In the genomic region with DNA sequence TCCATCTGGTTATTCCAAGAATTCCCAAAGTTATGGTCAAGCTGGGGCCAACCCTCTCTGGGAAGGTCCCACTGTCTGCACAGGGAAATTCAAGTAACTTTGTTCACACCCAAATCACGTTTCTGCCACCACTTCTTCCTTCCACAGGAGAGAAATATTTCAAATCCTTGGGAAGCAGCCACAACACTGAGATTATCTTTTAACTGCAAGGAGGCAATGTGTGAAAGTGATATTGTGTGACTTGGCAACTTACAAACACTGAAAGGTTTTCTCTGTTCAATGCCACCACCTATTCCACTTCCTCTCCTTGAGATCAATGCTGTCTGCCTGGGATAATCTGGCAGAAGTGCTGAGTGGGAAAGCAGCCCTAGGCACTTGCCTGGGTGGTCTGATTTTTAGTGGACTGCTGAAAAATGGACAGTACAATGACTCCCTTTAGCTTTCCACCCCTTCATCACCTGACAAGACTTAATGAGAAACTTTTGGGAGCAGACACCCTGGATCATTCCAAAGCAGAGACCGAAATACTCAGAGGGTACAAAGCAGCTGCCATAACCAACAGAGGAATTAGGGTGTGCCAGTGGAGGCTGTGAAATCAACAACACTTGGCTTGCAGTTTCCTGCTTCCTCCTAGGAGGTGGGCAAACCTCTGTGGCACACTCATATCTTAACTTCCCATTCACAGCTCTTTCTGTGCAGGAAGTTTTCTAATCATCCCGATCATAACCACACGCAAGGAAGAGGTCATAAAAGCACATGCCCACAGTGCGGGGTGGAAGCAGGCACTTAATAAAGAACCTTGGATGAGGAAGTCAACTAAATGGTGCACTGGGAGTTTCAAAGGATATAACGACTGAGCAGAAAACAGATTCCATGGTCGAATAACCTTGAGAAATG, we compare ENCODE assay signal across 10 cellular contexts. TPM values are rescaled to one million over a fixed set of nuclear protein-coding genes. Genes with fewer than 3 reads are reported as not detected.
DNase-seq lines count a peak whose midpoint lies in the region; ATAC-seq and TF ChIP-seq lines count a peak whose summit lies in the region.
"Had no signal": no experiment of that assay in that cellular context is flagged by ENCODE, and none has a peak within 500 bp of the region (broad histone marks: within the 10 kb centered on the region; RNA-seq: fewer than 3 reads in every experiment).

No MANE protein-coding gene starts in this region.

- H3K18ac ChIP-seq in H9 (ENCODE audit: insufficient read length, low read depth, low read length), result no peak overlapping the region

- H3K9ac ChIP-seq in H9 (ENCODE audit: extremely low read depth, insufficient read length, low read length), result no peak overlapping the region

- DNase-seq in activated CD8-positive, alpha-beta memory T cell treated with anti-CD3 and anti-CD28 coated beads, Interleukin-2, amount 10 ng/mL, durations not matched to agents 7 days and 5 days, result no peak
- no peak for DNase-seq in activated CD8-positive, alpha-beta memory T cell treated with anti-CD3 and anti-CD28 coated beads, Interleukin-2, amount 50 U/mL, for 4 hours
- DNase-seq in left colon, result peak; percentile 36 to 74
- no peak for DNase-seq in thoracic aorta (ENCODE audit: low spot score)
- DNase-seq in foreskin fibroblast, result no peak
- DNase-seq in H9, result no peak

- H3K9me3 Mint-ChIP-seq in activated CD8-positive, alpha-beta memory T cell treated with anti-CD3 and anti-CD28 coated beads, Interleukin-2, amount 10 ng/mL, durations not matched to agents 7 days and 5 days (ENCODE audit: low read depth), result no peaks in the 10 kb centered on the region
- no peaks in the 10 kb centered on the region for H3K9me3 Mint-ChIP-seq in activated naive CD8-positive, alpha-beta T cell (ENCODE audit: low read depth)
- peaks cover 4% of the 10 kb centered on the region in 2 experiments; a peak in 3 of 5 replicates for H3K9me3 Mint-ChIP-seq in H9

- ATAC-seq in activated CD8-positive, alpha-beta memory T cell treated with anti-CD3 and anti-CD28 coated beads, Interleukin-2, amount 10 ng/mL, durations not matched to agents 7 days and 5 days, result no peak
- ATAC-seq in left colon (peak; percentile 42), thoracic aorta (ENCODE audit: insufficient number of reproducible peaks, low FRiP score, low read depth) (no peak), GM19463 (IDR thresholded peaks at IDR 0.05; ENCODE audit: unreplicated experiment) (no peak)

- no peak overlapping the region for H2BK20ac ChIP-seq in H9 (ENCODE audit: low read depth, low read length, poor library complexity, severe bottlenecking)

- peak overlapping the region; percentile 18 for H3K4me3 Mint-ChIP-seq in activated CD8-positive, alpha-beta memory T cell treated with anti-CD3 and anti-CD28 coated beads, Interleukin-2, amount 10 ng/mL, durations not matched to agents 7 days and 5 days
- H3K4me3 Mint-ChIP-seq in activated naive CD8-positive, alpha-beta T cell, result peak overlapping the region; percentile 82
- H3K4me3 Mint-ChIP-seq in H9, result no peak overlapping the region

- H3K27me3 ChIP-seq in thoracic aorta (replicated peaks; ENCODE audit: insufficient read depth) (no peaks in the 10 kb centered on the region), H9 (ENCODE audit: insufficient read depth, low read length) (no peaks in the 10 kb centered on the region)

- no peak overlapping the region for H4K5ac ChIP-seq in H9 (ENCODE audit: insufficient read length, low read depth, low read length)

- intact Hi-C loops in left colon (cut with DNase I, micrococcal nuclease), result no loop called here

- H3K27me3 Mint-ChIP-seq in activated CD8-positive, alpha-beta memory T cell treated with anti-CD3 and anti-CD28 coated beads, Interleukin-2, amount 10 ng/mL, durations not matched to agents 7 days and 5 days, result no peaks in the 10 kb centered on the region
- no peaks in the 10 kb centered on the region for H3K27me3 Mint-ChIP-seq in activated naive CD8-positive, alpha-beta T cell
- no peaks in the 10 kb centered on the region for H3K27me3 Mint-ChIP-seq in H9 (ENCODE audit: low read depth)

- H3K23ac ChIP-seq in H9 (ENCODE audit: insufficient read length, low read depth, low read length), result no peak overlapping the region

- H4K20me1 ChIP-seq in H9 (ENCODE audit: control insufficient read depth, insufficient read depth, insufficient read length), result peaks cover 3% of the 10 kb centered on the region

- H3K4ac ChIP-seq in H9 (ENCODE audit: low read depth, low read length), result no peak overlapping the region

- peaks cover 57% of the 10 kb centered on the region for H3K36me3 Mint-ChIP-seq in activated CD8-positive, alpha-beta memory T cell treated with anti-CD3 and anti-CD28 coated beads, Interleukin-2, amount 10 ng/mL, durations not matched to agents 7 days and 5 days
- peaks cover 11% of the 10 kb centered on the region for H3K36me3 Mint-ChIP-seq in activated naive CD8-positive, alpha-beta T cell
- peaks cover 8 to 30% (median 17%) of the 10 kb centered on the region in 3 experiments for H3K36me3 Mint-ChIP-seq in H9 (ENCODE audit: insufficient read depth in 1 of 3, low read depth in 3 of 3)

- peaks cover 2% of the 10 kb centered on the region for H3K79me1 ChIP-seq in H9 (ENCODE audit: insufficient read depth, low read depth, low read length, poor library complexity, severe bottlenecking)

- TF ChIP-seq CTCF in thoracic aorta (IDR thresholded peaks at IDR 0.05), result no peak
- no peak for TF ChIP-seq CTCF in foreskin fibroblast (IDR thresholded peaks at IDR 0.05; ENCODE audit: low read depth, low read length)
- TF ChIP-seq CTCF in H9 (conservative IDR thresholded peaks at IDR 0.05), result no peak

- H3K27ac ChIP-seq in thoracic aorta (peak overlapping the region in 1 of 2 donors; percentile 20), H9 (ENCODE audit: insufficient read length, low read depth, low read length) (no peak overlapping the region)

- H2BK15ac ChIP-seq in H9 (ENCODE audit: low read depth, low read length), result no peak overlapping the region

- H3K4me3 ChIP-seq in thoracic aorta, result peak overlapping the region; percentile 17
- no peak overlapping the region for H3K4me3 ChIP-seq in foreskin fibroblast (ENCODE audit: low read depth in 1 of 2, low read length in 2 of 2)

- H3K9me3 ChIP-seq in thoracic aorta (no peaks in the 10 kb centered on the region), H9 (ENCODE audit: control insufficient read depth, low read depth, low read length) (no peaks in the 10 kb centered on the region)

- peak overlapping the region; percentile 95 for H3K27ac Mint-ChIP-seq in activated CD8-positive, alpha-beta memory T cell treated with anti-CD3 and anti-CD28 coated beads, Interleukin-2, amount 10 ng/mL, durations not matched to agents 7 days and 5 days
- peak overlapping the region; percentile 93 for H3K27ac Mint-ChIP-seq in activated naive CD8-positive, alpha-beta T cell
- peak overlapping the region in 1 of 3 experiments; percentile 20; a peak in 2 of 7 replicates for H3K27ac Mint-ChIP-seq in H9

- no CpG with 5 or more reads among the region's 7 CpGs for WGBS in H9 (ENCODE audit: extremely low coverage, insufficient read length, low lambda C conversion rate)

- no peak overlapping the region for H3K4me2 ChIP-seq in H9 (ENCODE audit: insufficient read depth, insufficient read length, low read length)

- peaks cover 6% of the 10 kb centered on the region for H3K23me2 ChIP-seq in H9 (ENCODE audit: insufficient read length, low read depth, low read length, poor library complexity, severe bottlenecking)

- H2BK12ac ChIP-seq in H9 (ENCODE audit: insufficient read length, low read depth, low read length), result no peak overlapping the region

- H2BK5ac ChIP-seq in H9 (ENCODE audit: insufficient read length, low read length), result no peak overlapping the region

- H3K56ac ChIP-seq in H9 (ENCODE audit: insufficient read length, low read depth, low read length), result no peak overlapping the region

- H3K4me1 ChIP-seq in thoracic aorta (ENCODE audit: control insufficient read depth in 1 of 2, low read depth in 2 of 2) (peaks cover 51 to 55% of the 10 kb centered on the region in 2 donors), H9 (ENCODE audit: insufficient read depth, low read length) (no peaks in the 10 kb centered on the region)

- H4K8ac ChIP-seq in H9 (replicated peaks; ENCODE audit: insufficient read length, low read depth, low read length), result no peak overlapping the region

- no peak overlapping the region for H2AK5ac ChIP-seq in H9 (ENCODE audit: insufficient read length, low read length)

- no peak overlapping the region for H3K14ac ChIP-seq in H9 (ENCODE audit: insufficient read depth, low read length)

- H3T11ph ChIP-seq in H9 (ENCODE audit: low read length), result no peak overlapping the region

- peaks cover 84% of the 10 kb centered on the region for H3K4me1 Mint-ChIP-seq in activated CD8-positive, alpha-beta memory T cell treated with anti-CD3 and anti-CD28 coated beads, Interleukin-2, amount 10 ng/mL, durations not matched to agents 7 days and 5 days
- peaks cover 81% of the 10 kb centered on the region for H3K4me1 Mint-ChIP-seq in activated naive CD8-positive, alpha-beta T cell (ENCODE audit: low read depth)
- H3K4me1 Mint-ChIP-seq in H9, result peaks cover 13 to 17% of the 10 kb centered on the region in 2 experiments

- H3K36me3 ChIP-seq in thoracic aorta, result no peaks in the 10 kb centered on the region

- no peak overlapping the region for H4K91ac ChIP-seq in H9 (ENCODE audit: insufficient read length, low read depth, low read length)

- no peak overlapping the region for H2BK120ac ChIP-seq in H9 (ENCODE audit: low read depth, low read length, poor library complexity, severe bottlenecking)

- CTCF ChIA-PET in activated CD8-positive, alpha-beta memory T cell treated with anti-CD3 and anti-CD28 coated beads, Interleukin-2, amount 10 ng/mL, durations not matched to agents 7 days and 5 days (lab: Charles Lee), result interaction anchor here (0.7 to 3.4 kb wide), 7 partner anchors 9 to 39 kb away, joined by 3 to 19 read pairs (median 4); a partner anchor contains a TSS

- H2AFZ ChIP-seq in H9 (ENCODE audit: low read length), result no peak overlapping the region

- H3K79me2 ChIP-seq in H9 (ENCODE audit: insufficient read depth, low read length), result peaks cover 16% of the 10 kb centered on the region; the same call in 1 of the 2 replicates

RNA-seq across cellular contexts. Expression of a gene that starts 5.4 kb away (rescaled TPM):
- total RNA-seq in activated CD8-positive, alpha-beta memory T cell treated with anti-CD3 and anti-CD28 coated beads, Interleukin-2, amount 10 ng/mL, durations not matched to agents 7 days and 5 days, result 100 to 1,000 TPM; 108 to 115 TPM
- total RNA-seq in left colon (100 to 1,000 TPM; 188 to 209 TPM), thoracic aorta (10 to 100 TPM; 62.1 to 84.5 TPM), H9 (2021) (49.0 and 50.2 TPM in 2 replicates)

RNA-seq across cellular contexts. Expression of a gene that starts 22.0 kb away (rescaled TPM):
- 10 to 100 TPM; 52.8 to 59.0 TPM for total RNA-seq in activated CD8-positive, alpha-beta memory T cell treated with anti-CD3 and anti-CD28 coated beads, Interleukin-2, amount 10 ng/mL, durations not matched to agents 7 days and 5 days
- total RNA-seq in left colon, result 10 to 100 TPM; 62.2 to 76.7 TPM
- total RNA-seq in thoracic aorta, result 10 to 100 TPM; 45.6 to 65.5 TPM
- 55.0 and 57.5 TPM in 2 replicates for total RNA-seq in H9 (2021)

RNA-seq across cellular contexts. Expression of a gene that starts 24.9 kb away (rescaled TPM):
- total RNA-seq in activated CD8-positive, alpha-beta memory T cell treated with anti-CD3 and anti-CD28 coated beads, Interleukin-2, amount 10 ng/mL, durations not matched to agents 7 days and 5 days, result 10 to 100 TPM; 48.5 to 58.6 TPM
- total RNA-seq in left colon, result 10 to 100 TPM; 70.7 to 83.2 TPM
- 10 to 100 TPM; 34.9 to 72.2 TPM for total RNA-seq in thoracic aorta
- 31.1 and 34.0 TPM in 2 replicates for total RNA-seq in H9 (2021)

RNA-seq across cellular contexts. Expression of a gene that starts 38.8 kb away (rescaled TPM):
- 100 to 1,000 TPM in 1 of 2 experiments, 10 to 100 TPM in 1; 95.2 to 119 TPM for total RNA-seq in activated CD8-positive, alpha-beta memory T cell treated with anti-CD3 and anti-CD28 coated beads, Interleukin-2, amount 10 ng/mL, durations not matched to agents 7 days and 5 days
- 10 to 100 TPM; 53.5 to 64.9 TPM for total RNA-seq in left colon
- total RNA-seq in thoracic aorta, result 10 to 100 TPM; 61.1 to 85.6 TPM
- total RNA-seq in H9 (2021), result 60.3 and 69.0 TPM in 2 replicates

RNA-seq across cellular contexts. Expression of a gene that starts 41.4 kb away (rescaled TPM):
- under 1 TPM in 1 of 2 experiments, not detected in 1; 0.35 TPM for total RNA-seq in activated CD8-positive, alpha-beta memory T cell treated with anti-CD3 and anti-CD28 coated beads, Interleukin-2, amount 10 ng/mL, durations not matched to agents 7 days and 5 days
- total RNA-seq in left colon, result under 1 TPM in 1 of 2 donors, not detected in 1; 0.15 TPM
- not detected for total RNA-seq in thoracic aorta
- not detected in 2 replicates for total RNA-seq in H9 (2021)
- total RNA-seq: kidney epithelial cell, RPMI7951 had no signal

Comparison
In these comparisons a context has a peak if more than half of its experiments do, and no peak if none do; other contexts are left out.
1. DNase-seq: peak in left colon (2 of 2); none in activated CD8-positive, alpha-beta memory T cell treated with anti-CD3 and anti-CD28 coated beads, Interleukin-2, amount 10 ng/mL, durations not matched to agents 7 days and 5 days (single experiment), activated CD8-positive, alpha-beta memory T cell treated with anti-CD3 and anti-CD28 coated beads, Interleukin-2, amount 50 U/mL, for 4 hours (single experiment), thoracic aorta (single experiment), foreskin fibroblast (0 of 2) and H9 (single experiment).
2. H3K4me3 Mint-ChIP-seq: peak in activated CD8-positive, alpha-beta memory T cell treated with anti-CD3 and anti-CD28 coated beads, Interleukin-2, amount 10 ng/mL, durations not matched to agents 7 days and 5 days (single experiment) and activated naive CD8-positive, alpha-beta T cell (single experiment); none in H9 (0 of 2).